Comparison of ENCODE assay signal across 8 cellular contexts in genomic region chr4:2931765-2932560, GRCh38. TPM values are rescaled to one million over a fixed set of nuclear protein-coding genes. Genes with fewer than 3 reads are reported as not detected.
A peak's percentile ranks its signal among the peaks of the same experiment; 100 is the strongest.
DNase-seq lines count a peak whose midpoint lies in the region; ATAC-seq and TF ChIP-seq lines count a peak whose summit lies in the region.
"Had no signal": no experiment of that assay in that cellular context is flagged by ENCODE, and none has a peak within 500 bp of the region (broad histone marks: within the 10 kb centered on the region; RNA-seq: fewer than 3 reads in every experiment).

No MANE protein-coding gene starts in this region.

- peaks cover 0 to 59% (median 22%) of the 10 kb centered on the region in 3 donors for H3K4me1 ChIP-seq in gastroesophageal sphincter
- peaks cover 40 to 72% (median 56%) of the 10 kb centered on the region in 6 donors for H3K4me1 ChIP-seq in spleen
- H3K4me1 ChIP-seq in testis = peaks cover 7% of the 10 kb centered on the region

- TF ChIP-seq POLR2A in gastroesophageal sphincter (IDR thresholded peaks at IDR 0.05) (no peak), spleen (IDR thresholded peaks at IDR 0.05) (no peak), testis (IDR thresholded peaks at IDR 0.05) (no peak)

- H3K27ac ChIP-seq in gastroesophageal sphincter (peak overlapping the region in 3 of 4 donors; percentile 92 to 96 (median 94)), spleen (peak overlapping the region; percentile 64 to 96 (median 93)), testis (no peak overlapping the region)
- H3K27ac ChIP-seq: SJSA1 had no signal

- no peaks in the 10 kb centered on the region for H3K27me3 ChIP-seq in gastroesophageal sphincter
- no peaks in the 10 kb centered on the region for H3K27me3 ChIP-seq in spleen (replicated peaks in 1 of 7)
- no peaks in the 10 kb centered on the region for H3K27me3 ChIP-seq in testis
- H3K27me3 ChIP-seq: SJSA1 had no signal

- ATAC-seq in GM19328 (IDR thresholded peaks at IDR 0.05; ENCODE audit: unreplicated experiment) (peak; percentile 38), HG03378 (IDR thresholded peaks at IDR 0.05; ENCODE audit: unreplicated experiment) (peak; percentile 38), gastroesophageal sphincter (peak; percentile 16)

- peak; percentile 59 to 67 for DNase-seq in activated CD4-positive, alpha-beta T cell treated with anti-CD3 and anti-CD28 coated beads, Interleukin-2, amount 50 U/mL, for 48 hours
- DNase-seq in spleen (peak; percentile 96), HK-2 (ENCODE audit: unreplicated experiment) (no peak), testis (no peak)

- intact Hi-C loops in spleen (cut with DNase I; ENCODE audit: low total_unique reads) (loop anchor here (10.0 kb wide), 1 partner anchor 177 kb away; the partner anchor contains the start of gene TNIP2), testis (cut with DNase I; ENCODE audit: low total_unique reads) (loop anchor here (10.0 kb wide), 1 partner anchor 167 kb away; no protein-coding TSS in a partner anchor)

- H3K4me3 ChIP-seq in gastroesophageal sphincter = no peak overlapping the region
- peak overlapping the region in 5 of 8 donors; percentile 0 to 92 (median 71) for H3K4me3 ChIP-seq in spleen
- H3K4me3 ChIP-seq in testis = no peak overlapping the region
- H3K4me3 ChIP-seq: SJSA1 had no signal

- TF ChIP-seq CTCF in gastroesophageal sphincter (IDR thresholded peaks at IDR 0.05) (no peak), spleen (IDR thresholded peaks at IDR 0.05 in 8 of 11, conservative IDR thresholded peaks at IDR 0.05 in 3 of 11) (peak in 8 of 11 experiments; percentile 15 to 59 (median 51)), testis (IDR thresholded peaks at IDR 0.05) (no peak)

- WGBS in gastroesophageal sphincter (ENCODE audit: low coverage in 1 of 2), 2 donors = 83% methylated on average over 23 of the region's 35 CpGs; no CpG with 5 or more reads in 1 of the 2 donors
- 16 to 37% (median 24%) methylated on average over 24 to 35 of the region's 35 CpGs for WGBS in spleen, 5 donors
- WGBS in testis, 2 donors = 80 to 92% methylated on average over 13 to 35 of the region's 35 CpGs

- no peak for TF ChIP-seq EP300 in gastroesophageal sphincter (IDR thresholded peaks at IDR 0.05)

- H3K36me3 ChIP-seq in gastroesophageal sphincter (peaks cover 0 to 54% of the 10 kb centered on the region in 2 donors), spleen (peaks cover 0 to 51% (median 45%) of the 10 kb centered on the region in 6 donors), testis (ENCODE audit: low read depth, missing control alignments) (no peaks in the 10 kb centered on the region)

- H3K9me3 ChIP-seq in gastroesophageal sphincter (no peaks in the 10 kb centered on the region), spleen (no peaks in the 10 kb centered on the region), testis (no peaks in the 10 kb centered on the region)
- H3K9me3 ChIP-seq: SJSA1 had no signal

RNA-seq across cellular contexts. Expression of gene NOP14, which starts 31.2 kb away (rescaled TPM):
- 10 to 100 TPM; 17.6 to 25.2 (median 20.4) TPM for total RNA-seq in gastroesophageal sphincter
- total RNA-seq in spleen = 10 to 100 TPM; 21.1 to 30.5 (median 25.0) TPM
- 10 to 100 TPM; 10.2 to 20.3 (median 12.2) TPM for polyA plus RNA-seq in spleen
- total RNA-seq in testis = 10 to 100 TPM; 17.4 to 25.4 TPM
- polyA plus RNA-seq in testis (ENCODE audit: insufficient read depth, low read depth, low replicate concordance) = 15.0 TPM

RNA-seq across cellular contexts. Expression of gene GRK4, which starts 31.4 kb away (rescaled TPM):
- total RNA-seq in gastroesophageal sphincter (1 to 10 TPM; 4.2 to 9.5 (median 6.2) TPM), spleen (1 to 10 TPM; 1.8 to 4.3 (median 2.6) TPM), testis (10 to 100 TPM; 33.8 to 73.0 TPM)
- polyA plus RNA-seq in spleen (1 to 10 TPM; 1.0 to 1.7 (median 1.2) TPM), testis (ENCODE audit: insufficient read depth, low read depth, low replicate concordance) (106 TPM)

Comparison
In these comparisons a context has a peak if more than half of its experiments do, and no peak if none do; other contexts are left out.
1. DNase-seq: peak in activated CD4-positive, alpha-beta T cell treated with anti-CD3 and anti-CD28 coated beads, Interleukin-2, amount 50 U/mL, for 48 hours (2 of 2) and spleen (single experiment); none in HK-2 (single experiment) and testis (single experiment).
2. H3K27ac ChIP-seq: peak in gastroesophageal sphincter (3 of 4) and spleen (8 of 8); none in testis (0 of 2).
3. H3K4me3 ChIP-seq: peak in spleen (5 of 8); none in gastroesophageal sphincter (0 of 2) and testis (0 of 2).
4. CTCF ChIP-seq: peak in spleen (8 of 11); none in gastroesophageal sphincter (0 of 4) and testis (0 of 3).
5. Peak in every context shown above with its lines, with median percentiles within 50 percentile points of each other: ATAC-seq.